ENCODE assay signal across 9 cellular contexts in genomic region chr21:27759091-27759659, GRCh38.
DNase-seq lines count a peak whose midpoint lies in the region; ATAC-seq, FAIRE-seq and TF ChIP-seq lines count a peak whose summit lies in the region.
"Had no signal": no experiment of that assay in that cellular context is flagged by ENCODE, and none has a peak within 500 bp of the region (broad histone marks: within the 10 kb centered on the region; RNA-seq: fewer than 3 reads in every experiment).

No MANE protein-coding gene starts in this region.

- H3K27ac ChIP-seq in pancreas, result no peak overlapping the region

- H3K4me1 Mint-ChIP-seq in glutamatergic neuron (ENCODE audit: low read depth, unreplicated experiment) (no peaks in the 10 kb centered on the region), CD14-positive monocyte (no peaks in the 10 kb centered on the region)
- H3K4me1 Mint-ChIP-seq: IgD-negative memory B cell had no signal

- H3K4me3 ChIP-seq in pancreas, result no peak overlapping the region

- ATAC-seq in pancreas, result peak; percentile 48 to 90 (median 82)
- no peak for ATAC-seq in activated CD4-positive, CD25-positive, alpha-beta regulatory T cell treated with anti-CD3 and anti-CD28 coated beads, Interleukin-2, amount 50 U/mL, for 24 hours
- no peak for ATAC-seq in GM21515 (IDR thresholded peaks at IDR 0.05; ENCODE audit: unreplicated experiment)
- no peak for ATAC-seq in GM19035 (IDR thresholded peaks at IDR 0.05; ENCODE audit: unreplicated experiment)

- no peaks in the 10 kb centered on the region for H3K9me3 ChIP-seq in pancreas

- H3K36me3 Mint-ChIP-seq in glutamatergic neuron (ENCODE audit: unreplicated experiment), result no peaks in the 10 kb centered on the region
- H3K36me3 Mint-ChIP-seq in CD14-positive monocyte, result no peaks in the 10 kb centered on the region
- H3K36me3 Mint-ChIP-seq: IgD-negative memory B cell had no signal

- H3K36me3 ChIP-seq in pancreas, result no peaks in the 10 kb centered on the region

- intact Hi-C loops in pancreas (cut with DNase I) (no loop called here), CD14-positive monocyte (cut with micrococcal nuclease) (no loop called here)

- H3K4me3 Mint-ChIP-seq in glutamatergic neuron (ENCODE audit: unreplicated experiment), result no peak overlapping the region
- H3K4me3 Mint-ChIP-seq in CD14-positive monocyte, result no peak overlapping the region
- H3K4me3 Mint-ChIP-seq: IgD-negative memory B cell had no signal

- H3K9me3 Mint-ChIP-seq in glutamatergic neuron (ENCODE audit: unreplicated experiment), result no peaks in the 10 kb centered on the region
- peaks cover 0 to 8% (median 0%) of the 10 kb centered on the region in 7 donors for H3K9me3 Mint-ChIP-seq in CD14-positive monocyte

- no peaks in the 10 kb centered on the region for H3K27me3 Mint-ChIP-seq in glutamatergic neuron (ENCODE audit: unreplicated experiment)
- H3K27me3 Mint-ChIP-seq in CD14-positive monocyte (ENCODE audit: low read depth in 3 of 3), result peaks cover 0 to 3% (median 2%) of the 10 kb centered on the region in 3 donors
- H3K27me3 Mint-ChIP-seq: IgD-negative memory B cell had no signal

- no peak for FAIRE-seq in pancreas (lab: Jason Lieb, UNC)

- H3K4me1 ChIP-seq in pancreas, result no peaks in the 10 kb centered on the region

- H3K27ac Mint-ChIP-seq in glutamatergic neuron (ENCODE audit: unreplicated experiment), result no peak overlapping the region
- no peak overlapping the region for H3K27ac Mint-ChIP-seq in CD14-positive monocyte
- H3K27ac Mint-ChIP-seq: IgD-negative memory B cell had no signal

- TF ChIP-seq CTCF in glutamatergic neuron (IDR thresholded peaks at IDR 0.05; ENCODE audit: partially characterized antibody, unreplicated experiment), result no peak
- peak in 1 of 4 donors; percentile 26 for TF ChIP-seq CTCF in pancreas (IDR thresholded peaks at IDR 0.05)
- no peak for TF ChIP-seq CTCF in CD14-positive monocyte (IDR thresholded peaks at IDR 0.05)

- no peaks in the 10 kb centered on the region for H3K27me3 ChIP-seq in pancreas

- DNase-seq in GM03348 (ENCODE audit: low spot score) (peak; percentile 9), RPMI7951 (ENCODE audit: low read depth) (peak; percentile 6), glutamatergic neuron (peak; percentile 16), pancreas (peak; percentile 25 to 67 (median 38)), CD14-positive monocyte (ENCODE audit: low spot score) (no peak)

- 62 to 69% methylated on average over 11 of the region's 11 CpGs for WGBS in pancreas, 2 donors

Comparison
In these comparisons a context has a peak if more than half of its experiments do, and no peak if none do; other contexts are left out.
1. ATAC-seq: peak in pancreas (4 of 4); none in activated CD4-positive, CD25-positive, alpha-beta regulatory T cell treated with anti-CD3 and anti-CD28 coated beads, Interleukin-2, amount 50 U/mL, for 24 hours (0 of 2), GM21515 (single experiment) and GM19035 (single experiment).